In genomic region chr7:92253251-92253650, GRCh38 we compare ENCODE assay signal across 24 cellular contexts.
"Had no signal": no experiment of that assay in that cellular context is flagged by ENCODE, and none has a peak within 500 bp of the region (broad histone marks: within the 10 kb centered on the region; RNA-seq: fewer than 3 reads in every experiment).

No MANE protein-coding gene starts in this region.

- DNase-seq: activated CD4-positive, alpha-beta T cell treated with anti-CD3 and anti-CD28 coated beads for 48 hours; activated CD4-positive, CD25-positive, alpha-beta regulatory T cell; activated CD8-positive, alpha-beta T cell treated with anti-CD3 and anti-CD28 coated beads for 36 hours; activated naive CD4-positive, alpha-beta T cell; activated naive CD8-positive, alpha-beta T cell treated with anti-CD3 and anti-CD28 coated beads for 36 hours; activated T-cell treated with anti-CD3 and anti-CD28 coated beads, Interleukin-2, amount 50 U/mL, for 1 hour; amniotic stem cell; central memory CD4-positive, alpha-beta T cell; colonic mucosa; erythroblast; gastrocnemius medialis; heart right ventricle; left cardiac atrium; mesendoderm; natural killer cell; stimulated activated CD4-positive, alpha-beta T cell treated with anti-CD3 and anti-CD28 coated beads, Interleukin-12 subunit alpha, Interleukin-12 subunit beta, amount 100 ng/mL, for 4 hours; stimulated activated CD4-positive, alpha-beta T cell treated with anti-CD3 and anti-CD28 coated beads, Interleukin-1b, Interleukin-23, amount 100 ng/mL, for 48 hours; stimulated activated CD8-positive, alpha-beta memory T cell treated with anti-CD3 and anti-CD28 coated beads, Interleukin-4, amount 100 ng/mL, for 48 hours; stimulated activated naive CD4-positive, alpha-beta T cell; T-cell; T-helper 9 cell; testis; upper lobe of right lung had no signal

- H3K27ac ChIP-seq: colonic mucosa, gastrocnemius medialis, heart right ventricle, parathyroid adenoma, upper lobe of right lung had no signal
